ENCODE assay signal across 8 cellular contexts in the genomic region with DNA sequence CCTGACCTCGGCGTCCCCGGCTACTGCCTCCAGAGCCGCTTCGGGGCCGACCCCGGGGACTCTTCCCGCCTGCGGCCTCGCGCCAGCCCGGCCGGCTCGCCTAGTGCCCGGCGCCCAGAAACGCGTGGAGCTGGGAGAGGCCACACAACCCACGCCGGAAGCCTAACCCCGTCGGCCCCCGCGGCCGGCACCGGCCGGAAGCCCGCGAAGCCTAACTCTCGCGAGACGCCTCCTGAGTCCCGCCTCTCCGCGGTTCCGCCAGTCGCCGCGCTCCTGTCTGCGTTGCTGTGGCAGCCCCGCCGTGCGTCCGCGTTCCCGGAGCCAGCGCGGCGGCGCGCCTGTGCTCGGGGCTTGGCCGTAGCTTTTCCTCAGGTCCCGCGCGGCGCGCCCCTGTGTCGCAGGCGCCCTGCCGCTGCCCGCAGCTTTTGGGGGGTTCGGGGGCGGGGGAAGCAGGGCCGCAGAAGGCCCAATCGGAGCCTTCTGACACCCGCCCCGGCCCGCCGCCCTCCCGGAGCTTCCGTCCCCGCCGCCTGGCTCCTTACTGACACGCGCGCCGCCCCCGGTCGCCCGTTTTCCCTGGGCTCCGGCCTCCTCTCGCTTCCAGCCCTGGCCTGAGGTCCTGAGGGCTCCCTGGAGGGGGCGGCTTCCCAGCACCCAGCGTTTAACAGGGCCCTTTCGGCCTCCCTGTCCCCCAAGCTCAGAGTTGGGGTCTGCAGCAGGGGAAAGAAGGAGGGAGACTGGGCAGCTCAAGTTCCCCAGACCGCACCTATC.
DNase-seq lines count a peak whose midpoint lies in the region; ATAC-seq and TF ChIP-seq lines count a peak whose summit lies in the region.

No MANE protein-coding gene starts in this region.

- peak; percentile 89 for ATAC-seq in GM19023 (IDR thresholded peaks at IDR 0.05; ENCODE audit: unreplicated experiment)
- peak; percentile 89 for ATAC-seq in HG03196 (IDR thresholded peaks at IDR 0.05; ENCODE audit: unreplicated experiment)

- peak; percentile 5 for TF ChIP-seq CTCF in AG09309 (IDR thresholded peaks at IDR 0.05; ENCODE audit: control insufficient read depth, insufficient read depth, low read depth, low read length, missing control alignments)

- H3K4me3 ChIP-seq in AG09309 (ENCODE audit: control insufficient read depth, low read depth, low read length): peak overlapping the region; percentile 81

- DNase-seq in AG09309 (ENCODE audit: low read depth) (peak; percentile 79), NCI-H226 (peak; percentile 96), iris pigment epithelial cell (ENCODE audit: low read depth) (peak; percentile 97)
- DNase-seq in activated CD4-positive, CD25-positive, alpha-beta regulatory T cell (lab: John Stamatoyannopoulos, UW): peak; percentile 89 to 97 (median 93)
- DNase-seq in central memory CD4-positive, alpha-beta T cell: peak; percentile 93
- peak; percentile 94 for DNase-seq in stimulated activated CD4-positive, alpha-beta T cell treated with anti-CD3 and anti-CD28 coated beads, Interleukin-12 subunit alpha, Interleukin-12 subunit beta, amount 100 ng/mL, for 24 hours (ENCODE audit: low read depth in 2 of 2)

Comparison
In these comparisons a context has a peak if more than half of its experiments do, and no peak if none do; other contexts are left out.
1. Peak in every context shown above with its lines: DNase-seq, ATAC-seq and H3K4me3 ChIP-seq.